Comparison of ENCODE assay signal across 17 cellular contexts in genomic region chr6:31125586-31126363, GRCh38. TPM values are rescaled to one million over a fixed set of nuclear protein-coding genes. Genes with fewer than 3 reads are reported as not detected.
DNase-seq lines count a peak whose midpoint lies in the region; ATAC-seq, FAIRE-seq and TF ChIP-seq lines count a peak whose summit lies in the region.
"Had no signal": no experiment of that assay in that cellular context is flagged by ENCODE, and none has a peak within 500 bp of the region (broad histone marks: within the 10 kb centered on the region; RNA-seq: fewer than 3 reads in every experiment).

No MANE protein-coding gene starts in this region.

- no TSS peak for BruUV-seq in K562 (replicated peaks; lab: Mats Ljungman, UMichigan)

- CTCF ChIA-PET in K562 (lab: Yijun Ruan, JAX; ENCODE audit: low intra/inter-chr PET ratio) = no interaction called here
- CTCF ChIA-PET in HEK293T (lab: Yijun Ruan, JAX) = no interaction called here
- CTCF ChIA-PET in activated CD8-positive, alpha-beta T cell treated with anti-CD3 and anti-CD28 coated beads, Interleukin-2, amount 10 ng/mL, durations not matched to agents 7 days and 5 days (lab: Charles Lee) = interaction anchor here (1.1 to 2.1 kb wide), 2 partner anchors 46 to 67 kb away, joined by 3 to 5 read pairs; no protein-coding TSS in a partner anchor

- H3K27me3 Mint-ChIP-seq in activated CD8-positive, alpha-beta T cell treated with anti-CD3 and anti-CD28 coated beads, Interleukin-2, amount 10 ng/mL, durations not matched to agents 7 days and 5 days (ENCODE audit: low read depth) = peaks cover 9% of the 10 kb centered on the region
- H3K27me3 Mint-ChIP-seq: activated naive CD4-positive, alpha-beta T cell treated with anti-CD3 and anti-CD28 coated beads, Interleukin-2, amount 50 U/mL, for 24 hours had no signal

- no peak overlapping the region for H2AFZ ChIP-seq in K562 (ENCODE audit: low read depth, low read length)

- WGBS in K562 (ENCODE audit: insufficient coverage, low coverage, missing lambda C conversion rate) = under 1% methylated on average over 12 of the region's 12 CpGs

- in situ Hi-C loops in K562 (cut with MboI) = no loop called here

- H3K4me3 ChIP-seq in K562 (no peak overlapping the region), left ventricle myocardium inferior (no peak overlapping the region)

- H3K27ac Mint-ChIP-seq in activated CD8-positive, alpha-beta T cell treated with anti-CD3 and anti-CD28 coated beads, Interleukin-2, amount 10 ng/mL, durations not matched to agents 7 days and 5 days = no peak overlapping the region
- H3K27ac Mint-ChIP-seq: activated naive CD4-positive, alpha-beta T cell treated with anti-CD3 and anti-CD28 coated beads, Interleukin-2, amount 50 U/mL, for 24 hours; immature natural killer cell had no signal

- no peaks in the 10 kb centered on the region for H3K9me3 ChIP-seq in K562 (replicated peaks; ENCODE audit: control insufficient read depth, insufficient read depth, low read depth, low read length)
- H3K9me3 ChIP-seq in left ventricle myocardium inferior (replicated peaks) = no peaks in the 10 kb centered on the region

- H3K4me2 ChIP-seq in K562 (ENCODE audit: insufficient read depth, low read length) = no peak overlapping the region

- intact Hi-C loops in Right ventricle myocardium inferior (cut with DNase I) = no loop called here
- intact Hi-C loops in cardiac septum (cut with DNase I) = loop anchor here (5.0 kb wide), 1 partner anchor 33 kb away; no protein-coding TSS in a partner anchor
- intact Hi-C loops in K562 (cut with micrococcal nuclease) = no loop called here
- intact Hi-C loops in left ventricle myocardium inferior (cut with micrococcal nuclease) = no loop called here

- H3K4me1 Mint-ChIP-seq in activated CD8-positive, alpha-beta T cell treated with anti-CD3 and anti-CD28 coated beads, Interleukin-2, amount 10 ng/mL, durations not matched to agents 7 days and 5 days (ENCODE audit: low read depth) = no peaks in the 10 kb centered on the region
- H3K4me1 Mint-ChIP-seq: immature natural killer cell had no signal

- H3K9ac ChIP-seq in K562 (ENCODE audit: insufficient read depth in 1 of 2, low read depth in 2 of 2, low read length in 2 of 2) = no peak overlapping the region

- DNase-seq in Right ventricle myocardium inferior (ENCODE audit: missing footprints) (no peak), cardiac septum (ENCODE audit: low spot score) (no peak), K562 (ENCODE audit: extremely low read depth in 1 of 4, low spot score in 3 of 4) (no peak), left ventricle myocardium inferior (peak; percentile 36), HEK293T (ENCODE audit: extremely low spot score) (no peak), NAMALWA (ENCODE audit: low spot score) (no peak), NCI-H1092 treated with DMSO at 0.1 percent for 48 hours (lab: John Stamatoyannopoulos, UW) (no peak)
- no peak for DNase-seq in activated CD8-positive, alpha-beta T cell treated with anti-CD3 and anti-CD28 coated beads, Interleukin-2, amount 10 ng/mL, durations not matched to agents 7 days and 5 days
- DNase-seq: activated CD4-positive, alpha-beta T cell treated with anti-CD3 and anti-CD28 coated beads, Interleukin-2, amount 50 U/mL, for 4 hours; effector memory CD4-positive, alpha-beta T cell; GF-D8; immature natural killer cell; NCI-H524; stimulated activated CD4-positive, alpha-beta T cell treated with anti-CD3 and anti-CD28 coated beads, Interleukin-15, amount 100 ng/mL, for 24 hours had no signal

- TF ChIP-seq RAD21 in K562 (CRISPR knock-in tag; conservative IDR thresholded peaks at IDR 0.05 in 1 of 2, IDR thresholded peaks at IDR 0.05 in 1 of 2) = no peak

- TF ChIP-seq POLR2A in K562 (conservative IDR thresholded peaks at IDR 0.05) = no peak

- H3K79me2 ChIP-seq in K562 (ENCODE audit: control insufficient read depth, insufficient read depth, low read length) = no peaks in the 10 kb centered on the region

- ATAC-seq in Right ventricle myocardium inferior (peak; percentile 45), K562 (no peak)
- no peak for ATAC-seq in activated CD8-positive, alpha-beta T cell treated with anti-CD3 and anti-CD28 coated beads, Interleukin-2, amount 10 ng/mL, durations not matched to agents 7 days and 5 days

- H3K4me1 ChIP-seq in K562 (replicated peaks in 1 of 2; ENCODE audit: control insufficient read depth in 2 of 2, insufficient read depth in 2 of 2, low read length in 2 of 2) = peaks cover 6 to 17% of the 10 kb centered on the region in 2 experiments; a peak in 4 of 5 replicates
- peaks cover 46% of the 10 kb centered on the region for H3K4me1 ChIP-seq in left ventricle myocardium inferior

- POLR2A ChIA-PET in K562 (lab: Yijun Ruan, JAX) = interaction anchor here (1.0 to 1.1 kb wide), 3 partner anchors 11 to 191 kb away, joined by 3 to 5 read pairs (median 3); partner anchors contain the start of gene PSORS1C1
- POLR2A ChIA-PET in HEK293T (lab: Yijun Ruan, JAX) = no interaction called here
- POLR2A ChIA-PET in activated CD8-positive, alpha-beta T cell treated with anti-CD3 and anti-CD28 coated beads, Interleukin-2, amount 10 ng/mL, durations not matched to agents 7 days and 5 days (lab: Charles Lee) = no interaction called here

- no peak for TF ChIP-seq EP300 in K562 (IDR thresholded peaks at IDR 0.05; ENCODE audit: low read length)

- no peaks in the 10 kb centered on the region for H3K36me3 ChIP-seq in K562 (ENCODE audit: control insufficient read depth, insufficient read depth, low read length)
- H3K36me3 ChIP-seq in left ventricle myocardium inferior = no peaks in the 10 kb centered on the region

- TF ChIP-seq CTCF in K562 (IDR thresholded peaks at IDR 0.05 in 2 of 3, conservative IDR thresholded peaks at IDR 0.05 in 1 of 3; ENCODE audit: insufficient read depth in 2 of 3, low read depth in 1 of 3, low read length in 3 of 3) (no peak), left ventricle myocardium inferior (IDR thresholded peaks at IDR 0.05; ENCODE audit: borderline replicate concordance) (no peak)

- no peaks in the 10 kb centered on the region for H3K36me3 Mint-ChIP-seq in activated CD8-positive, alpha-beta T cell treated with anti-CD3 and anti-CD28 coated beads, Interleukin-2, amount 10 ng/mL, durations not matched to agents 7 days and 5 days (ENCODE audit: low read depth)
- H3K36me3 Mint-ChIP-seq: activated naive CD4-positive, alpha-beta T cell treated with anti-CD3 and anti-CD28 coated beads, Interleukin-2, amount 50 U/mL, for 24 hours; immature natural killer cell had no signal

- H3K4me3 Mint-ChIP-seq in activated CD8-positive, alpha-beta T cell treated with anti-CD3 and anti-CD28 coated beads, Interleukin-2, amount 10 ng/mL, durations not matched to agents 7 days and 5 days = no peak overlapping the region
- H3K4me3 Mint-ChIP-seq: activated naive CD4-positive, alpha-beta T cell treated with anti-CD3 and anti-CD28 coated beads, Interleukin-2, amount 50 U/mL, for 24 hours; immature natural killer cell had no signal

- H4K20me1 ChIP-seq in K562 (replicated peaks; ENCODE audit: control insufficient read depth, insufficient read depth, low read length) = peaks cover 14% of the 10 kb centered on the region

- no peak for FAIRE-seq in K562 (lab: Jason Lieb, UNC)

- H3K27me3 ChIP-seq in K562 (ENCODE audit: control insufficient read depth in 2 of 2, insufficient read depth in 2 of 2, low read length in 2 of 2) (peaks cover 36 to 75% of the 10 kb centered on the region in 2 experiments; a peak in 4 of 5 replicates), left ventricle myocardium inferior (ENCODE audit: low read depth) (no peaks in the 10 kb centered on the region)

- no peaks in the 10 kb centered on the region for H3K9me1 ChIP-seq in K562 (ENCODE audit: control insufficient read depth, insufficient read depth, low read length)

- no peaks in the 10 kb centered on the region for H3K9me3 Mint-ChIP-seq in activated CD8-positive, alpha-beta T cell treated with anti-CD3 and anti-CD28 coated beads, Interleukin-2, amount 10 ng/mL, durations not matched to agents 7 days and 5 days (ENCODE audit: insufficient read depth)
- H3K9me3 Mint-ChIP-seq: activated naive CD4-positive, alpha-beta T cell treated with anti-CD3 and anti-CD28 coated beads, Interleukin-2, amount 50 U/mL, for 24 hours; immature natural killer cell had no signal

- no peak overlapping the region for H3K27ac ChIP-seq in K562 (ENCODE audit: extremely low read depth, low read depth, low read length)
- peak overlapping the region; percentile 72 for H3K27ac ChIP-seq in left ventricle myocardium inferior (replicated peaks)

RNA-seq across cellular contexts. Expression of gene CDSN, which starts 5.5 kb away (rescaled TPM):
- total RNA-seq in Right ventricle myocardium inferior (not detected), cardiac septum (not detected), K562 (2014; rRNA removed) (not detected in 2 replicates), K562 (2014; rRNA removed; fragmentation: Illumina TruSeq; extraction: Trizol) (not detected in 2 replicates), K562 (2015; rRNA removed; fragmentation: Illumina TruSeq; extraction: Trizol) (not detected in 2 replicates), K562 (2021) (not detected in 2 replicates), left ventricle myocardium inferior (not detected)
- total RNA-seq in K562 (2011; cell fraction: chromatin; rRNA removed; ENCODE audit: low replicate concordance) = not detected in 2 replicates
- total RNA-seq in K562 (2011; cell fraction: nucleolus; rRNA removed) = not detected in 2 replicates
- total RNA-seq in K562 (2011; cell fraction: nucleoplasm; rRNA removed) = not detected in 2 replicates
- polyA plus RNA-seq in K562 (2011; rRNA removed) (not detected in 2 replicates), K562 (2014; fragmentation: Illumina TruSeq; extraction: Trizol) (not detected in 2 replicates), K562 (2014; fragmentation: Nextera tagmentation; extraction: Ambion mirVana) (not detected), K562 (2014; rRNA removed) (not detected in 2 replicates)
- not detected in 2 replicates for polyA plus RNA-seq in K562 (2011; cell fraction: cytosol; rRNA removed)
- not detected in 2 replicates for polyA plus RNA-seq in K562 (2011; cell fraction: nucleus; rRNA removed)
- polyA plus RNA-seq in K562 (2012) = not detected in 2 replicates
- not detected in 2 replicates for polyA minus RNA-seq in K562 (2011; rRNA and poly(A)+ RNA removed)
- polyA minus RNA-seq in K562 (2011; cell fraction: cytosol; rRNA and poly(A)+ RNA removed) = not detected in 2 replicates
- polyA minus RNA-seq in K562 (2011; cell fraction: nucleus; rRNA and poly(A)+ RNA removed) = not detected in 2 replicates
- not detected for total RNA-seq in activated CD8-positive, alpha-beta T cell treated with anti-CD3 and anti-CD28 coated beads, Interleukin-2, amount 10 ng/mL, durations not matched to agents 7 days and 5 days
- polyA plus RNA-seq: AG04450, immature natural killer cell, neural cell had no signal

RNA-seq across cellular contexts. Expression of gene PSORS1C1, which starts 11.2 kb away (rescaled TPM):
- total RNA-seq in Right ventricle myocardium inferior = 1.9 TPM
- 3.9 TPM for total RNA-seq in cardiac septum
- total RNA-seq in K562 (2011; cell fraction: chromatin; rRNA removed; ENCODE audit: low replicate concordance) = 0.49 TPM in 1 of 2 replicates, not detected in the other
- total RNA-seq in K562 (2011; cell fraction: nucleolus; rRNA removed) = 0.39 and 1.2 TPM in 2 replicates
- 0.53 TPM in 1 of 2 replicates, not detected in the other for total RNA-seq in K562 (2011; cell fraction: nucleoplasm; rRNA removed)
- not detected in 2 replicates for total RNA-seq in K562 (2014; rRNA removed)
- not detected in 2 replicates for total RNA-seq in K562 (2014; rRNA removed; fragmentation: Illumina TruSeq; extraction: Trizol)
- not detected in 2 replicates for total RNA-seq in K562 (2015; rRNA removed; fragmentation: Illumina TruSeq; extraction: Trizol)
- total RNA-seq in K562 (2021) = not detected in 2 replicates
- 0.14 TPM in 1 of 2 replicates, not detected in the other for polyA plus RNA-seq in K562 (2011; rRNA removed)
- polyA plus RNA-seq in K562 (2011; cell fraction: cytosol; rRNA removed) = 0.10 TPM in 1 of 2 replicates, not detected in the other
- 0.39 and 0.75 TPM in 2 replicates for polyA plus RNA-seq in K562 (2011; cell fraction: nucleus; rRNA removed)
- 0.14 and 0.34 TPM in 2 replicates for polyA plus RNA-seq in K562 (2012)
- polyA plus RNA-seq in K562 (2014; fragmentation: Illumina TruSeq; extraction: Trizol) = not detected in 2 replicates
- polyA plus RNA-seq in K562 (2014; fragmentation: Nextera tagmentation; extraction: Ambion mirVana) = under 1 TPM in 1 of 2 experiments, not detected in 1; 0.11 TPM
- 0.27 TPM in 1 of 2 replicates, not detected in the other for polyA plus RNA-seq in K562 (2014; rRNA removed)
- not detected in 2 replicates for polyA minus RNA-seq in K562 (2011; rRNA and poly(A)+ RNA removed)
- polyA minus RNA-seq in K562 (2011; cell fraction: cytosol; rRNA and poly(A)+ RNA removed) = not detected in 2 replicates
- polyA minus RNA-seq in K562 (2011; cell fraction: nucleus; rRNA and poly(A)+ RNA removed) = not detected in 2 replicates
- total RNA-seq in left ventricle myocardium inferior = 4.7 TPM
- total RNA-seq in activated CD8-positive, alpha-beta T cell treated with anti-CD3 and anti-CD28 coated beads, Interleukin-2, amount 10 ng/mL, durations not matched to agents 7 days and 5 days = not detected
- polyA plus RNA-seq: immature natural killer cell, neural cell had no signal

RNA-seq across cellular contexts. Expression of gene PSORS1C2, which starts 13.1 kb away (rescaled TPM):
- total RNA-seq in Right ventricle myocardium inferior (not detected), cardiac septum (not detected), K562 (2014; rRNA removed) (not detected in 2 replicates), K562 (2014; rRNA removed; fragmentation: Illumina TruSeq; extraction: Trizol) (not detected in 2 replicates), K562 (2015; rRNA removed; fragmentation: Illumina TruSeq; extraction: Trizol) (not detected in 2 replicates), K562 (2021) (not detected in 2 replicates), left ventricle myocardium inferior (not detected)
- total RNA-seq in K562 (2011; cell fraction: chromatin; rRNA removed; ENCODE audit: low replicate concordance) = not detected in 2 replicates
- total RNA-seq in K562 (2011; cell fraction: nucleolus; rRNA removed) = not detected in 2 replicates
- not detected in 2 replicates for total RNA-seq in K562 (2011; cell fraction: nucleoplasm; rRNA removed)
- polyA plus RNA-seq in K562 (2011; rRNA removed) (not detected in 2 replicates), K562 (2014; fragmentation: Illumina TruSeq; extraction: Trizol) (not detected in 2 replicates), K562 (2014; fragmentation: Nextera tagmentation; extraction: Ambion mirVana) (not detected), K562 (2014; rRNA removed) (not detected in 2 replicates)
- not detected in 2 replicates for polyA plus RNA-seq in K562 (2011; cell fraction: cytosol; rRNA removed)
- not detected in 2 replicates for polyA plus RNA-seq in K562 (2011; cell fraction: nucleus; rRNA removed)
- 0.07 TPM in 1 of 2 replicates, not detected in the other for polyA plus RNA-seq in K562 (2012)
- not detected in 2 replicates for polyA minus RNA-seq in K562 (2011; rRNA and poly(A)+ RNA removed)
- not detected in 2 replicates for polyA minus RNA-seq in K562 (2011; cell fraction: cytosol; rRNA and poly(A)+ RNA removed)
- not detected in 2 replicates for polyA minus RNA-seq in K562 (2011; cell fraction: nucleus; rRNA and poly(A)+ RNA removed)
- total RNA-seq in activated CD8-positive, alpha-beta T cell treated with anti-CD3 and anti-CD28 coated beads, Interleukin-2, amount 10 ng/mL, durations not matched to agents 7 days and 5 days = not detected
- polyA plus RNA-seq: AG04450, immature natural killer cell, neural cell had no signal

RNA-seq across cellular contexts. Expression of gene C6orf15, which starts 13.4 kb away (rescaled TPM):
- total RNA-seq in Right ventricle myocardium inferior (not detected), cardiac septum (not detected), K562 (2014; rRNA removed) (not detected in 2 replicates), K562 (2014; rRNA removed; fragmentation: Illumina TruSeq; extraction: Trizol) (not detected in 2 replicates), K562 (2015; rRNA removed; fragmentation: Illumina TruSeq; extraction: Trizol) (not detected in 2 replicates), K562 (2021) (not detected in 2 replicates), left ventricle myocardium inferior (not detected)
- total RNA-seq in K562 (2011; cell fraction: chromatin; rRNA removed; ENCODE audit: low replicate concordance) = not detected in 2 replicates
- total RNA-seq in K562 (2011; cell fraction: nucleolus; rRNA removed) = not detected in 2 replicates
- not detected in 2 replicates for total RNA-seq in K562 (2011; cell fraction: nucleoplasm; rRNA removed)
- polyA plus RNA-seq in K562 (2011; rRNA removed) (not detected in 2 replicates), K562 (2014; fragmentation: Illumina TruSeq; extraction: Trizol) (not detected in 2 replicates), K562 (2014; fragmentation: Nextera tagmentation; extraction: Ambion mirVana) (not detected), K562 (2014; rRNA removed) (not detected in 2 replicates)
- polyA plus RNA-seq in K562 (2011; cell fraction: cytosol; rRNA removed) = not detected in 2 replicates
- polyA plus RNA-seq in K562 (2011; cell fraction: nucleus; rRNA removed) = not detected in 2 replicates
- not detected in 2 replicates for polyA plus RNA-seq in K562 (2012)
- not detected in 2 replicates for polyA minus RNA-seq in K562 (2011; rRNA and poly(A)+ RNA removed)
- not detected in 2 replicates for polyA minus RNA-seq in K562 (2011; cell fraction: cytosol; rRNA and poly(A)+ RNA removed)
- not detected in 2 replicates for polyA minus RNA-seq in K562 (2011; cell fraction: nucleus; rRNA and poly(A)+ RNA removed)
- total RNA-seq in activated CD8-positive, alpha-beta T cell treated with anti-CD3 and anti-CD28 coated beads, Interleukin-2, amount 10 ng/mL, durations not matched to agents 7 days and 5 days = not detected
- polyA plus RNA-seq: AG04450, immature natural killer cell, neural cell had no signal

RNA-seq across cellular contexts. Expression of gene CCHCR1, which starts 31.8 kb away (rescaled TPM):
- 12.3 TPM for total RNA-seq in Right ventricle myocardium inferior
- 11.1 TPM for total RNA-seq in cardiac septum
- total RNA-seq in K562 (2011; cell fraction: chromatin; rRNA removed; ENCODE audit: low replicate concordance) = 107 and 201 TPM in 2 replicates
- 93.2 and 100 TPM in 2 replicates for total RNA-seq in K562 (2011; cell fraction: nucleolus; rRNA removed)
- 98.8 and 128 TPM in 2 replicates for total RNA-seq in K562 (2011; cell fraction: nucleoplasm; rRNA removed)
- total RNA-seq in K562 (2014; rRNA removed) = 37.6 and 40.3 TPM in 2 replicates
- total RNA-seq in K562 (2014; rRNA removed; fragmentation: Illumina TruSeq; extraction: Trizol) = 26.2 and 29.8 TPM in 2 replicates
- 32.2 and 34.8 TPM in 2 replicates for total RNA-seq in K562 (2015; rRNA removed; fragmentation: Illumina TruSeq; extraction: Trizol)
- 35.0 and 45.8 TPM in 2 replicates for total RNA-seq in K562 (2021)
- polyA plus RNA-seq in K562 (2011; rRNA removed) = 31.2 and 32.0 TPM in 2 replicates
- polyA plus RNA-seq in K562 (2011; cell fraction: cytosol; rRNA removed) = 22.6 and 37.5 TPM in 2 replicates
- 98.6 and 137 TPM in 2 replicates for polyA plus RNA-seq in K562 (2011; cell fraction: nucleus; rRNA removed)
- polyA plus RNA-seq in K562 (2012) = 35.4 and 47.1 TPM in 2 replicates
- 29.3 and 36.1 TPM in 2 replicates for polyA plus RNA-seq in K562 (2014; fragmentation: Illumina TruSeq; extraction: Trizol)
- polyA plus RNA-seq in K562 (2014; fragmentation: Nextera tagmentation; extraction: Ambion mirVana) = 1 to 10 TPM; 1.2 to 1.8 TPM
- polyA plus RNA-seq in K562 (2014; rRNA removed) = 45.9 and 47.3 TPM in 2 replicates
- 22.0 and 24.5 TPM in 2 replicates for polyA minus RNA-seq in K562 (2011; rRNA and poly(A)+ RNA removed)
- polyA minus RNA-seq in K562 (2011; cell fraction: cytosol; rRNA and poly(A)+ RNA removed) = 16.9 and 22.0 TPM in 2 replicates
- 41.9 and 47.2 TPM in 2 replicates for polyA minus RNA-seq in K562 (2011; cell fraction: nucleus; rRNA and poly(A)+ RNA removed)
- total RNA-seq in left ventricle myocardium inferior = 13.3 TPM
- total RNA-seq in activated CD8-positive, alpha-beta T cell treated with anti-CD3 and anti-CD28 coated beads, Interleukin-2, amount 10 ng/mL, durations not matched to agents 7 days and 5 days = 10 to 100 TPM; 36.5 to 41.9 TPM
